ENCODE assay signal across 1 cellular context in genomic region chr22:24133187-24133965, GRCh38.
TF ChIP-seq lines count a peak whose summit lies in the region.

No MANE protein-coding gene starts in this region.

TF ChIP-seq in K562, 482 proteins besides CTCF, POLR2A, EP300 and RAD21 (continued from another document):
- TF ChIP-seq CREB3 (tag; conservative IDR thresholded peaks at IDR 0.05; ENCODE audit: low read depth): no peak
